22 cellular contexts compared by ENCODE assay signal in genomic region chr15:72803006-72803405, GRCh38. TPM values are rescaled to one million over a fixed set of nuclear protein-coding genes. Genes with fewer than 3 reads are reported as not detected.
A peak's percentile ranks its signal among the peaks of the same experiment; 100 is the strongest.
DNase-seq lines count a peak whose midpoint lies in the region; ATAC-seq and TF ChIP-seq lines count a peak whose summit lies in the region.
"Had no signal": no experiment of that assay in that cellular context is flagged by ENCODE, and none has a peak within 500 bp of the region (broad histone marks: within the 10 kb centered on the region; RNA-seq: fewer than 3 reads in every experiment).

No MANE protein-coding gene starts in this region.

- H3K27ac ChIP-seq in HEK293 (ENCODE audit: extremely low read depth, low read depth, low read length) (no peak overlapping the region), neuronal stem cell (replicated peaks; ENCODE audit: low read length) (no peak overlapping the region)
- H3K27ac ChIP-seq: BLaER1 had no signal

- no CpG with 5 or more reads among the region's 1 CpG for WGBS in neuronal stem cell (ENCODE audit: extremely low coverage in 2 of 2, insufficient read length in 2 of 2, insufficient replicate concordance in 1 of 2), 2 donors

- H3K4me3 ChIP-seq in HEK293 (ENCODE audit: low read depth, low read length) (no peak overlapping the region), neuronal stem cell (ENCODE audit: low read length in 2 of 2) (no peak overlapping the region)
- H3K4me3 ChIP-seq: BLaER1, GM12878 had no signal

- no peak overlapping the region for H2BK12ac ChIP-seq in neuronal stem cell (ENCODE audit: low read length)

- no peaks in the 10 kb centered on the region; the same call in 1 of the 2 replicates for H3K4me1 ChIP-seq in HEK293 (ENCODE audit: control insufficient read depth, insufficient read depth, low read length)
- peaks cover 0 to 2% of the 10 kb centered on the region in 2 donors for H3K4me1 ChIP-seq in neuronal stem cell (ENCODE audit: control insufficient read depth in 2 of 2, insufficient read depth in 1 of 2, low read depth in 1 of 2, low read length in 2 of 2)
- H3K4me1 ChIP-seq: BE2C had no signal

- ATAC-seq in GM21825 (IDR thresholded peaks at IDR 0.05; ENCODE audit: unreplicated experiment), result no peak
- ATAC-seq: GM12878 had no signal

- H3K27me3 ChIP-seq in neuronal stem cell (ENCODE audit: control insufficient read depth in 3 of 3, insufficient read depth in 3 of 3, low read depth in 1 of 3, low read length in 3 of 3), result peaks cover 0 to 5% (median 0%) of the 10 kb centered on the region in 3 experiments
- H3K27me3 ChIP-seq: BLaER1 had no signal

- no peak overlapping the region for H2BK120ac ChIP-seq in neuronal stem cell (ENCODE audit: low read depth, low read length)

- H3K23ac ChIP-seq in neuronal stem cell (ENCODE audit: low read depth, low read length, poor library complexity), result no peak overlapping the region

- no peak overlapping the region for H2AFZ ChIP-seq in neuronal stem cell (ENCODE audit: low read length)

- no peak overlapping the region for H4K91ac ChIP-seq in neuronal stem cell (ENCODE audit: low read depth, low read length, poor library complexity)

- no peak overlapping the region for H3K4me2 ChIP-seq in neuronal stem cell (ENCODE audit: insufficient read depth, low read length, poor library complexity, severe bottlenecking)
- H3K4me2 ChIP-seq: BLaER1 had no signal

- CTCF ChIA-PET in HEK293 (lab: Yijun Ruan, JAX), result interaction anchor here (1.0 kb wide), 1 partner anchor 463 kb away, joined by 3 read pairs; no protein-coding TSS in a partner anchor

- H3K79me1 ChIP-seq in neuronal stem cell (ENCODE audit: low read depth, low read length), result no peaks in the 10 kb centered on the region

- no peak for DNase-seq in neuronal stem cell (ENCODE audit: low spot score)
- no peak for DNase-seq in NCI-H2107 treated with DMSO at 0.1 percent for 48 hours (lab: John Stamatoyannopoulos, UW; ENCODE audit: unreplicated experiment)
- DNase-seq in HuH-7 (ENCODE audit: low spot score), result no peak
- DNase-seq: 8988T; ACHN; BE2C; C1 segment of cervical spinal cord; CD4-positive, alpha-beta memory T cell; CD4-positive, CD25-positive, alpha-beta regulatory T cell; CD8-positive, alpha-beta memory T cell; COR-L47; DMS 273 treated with DMSO at 0.1 percent for 48 hours; DMS153; DMS53; DMS79; DND-41; EL; GDM1 had no signal

- POLR2A ChIA-PET in HEK293 (lab: Yijun Ruan, JAX), result no interaction called here

- no peak overlapping the region for H2BK5ac ChIP-seq in neuronal stem cell (ENCODE audit: low read length)

- H3K18ac ChIP-seq in neuronal stem cell (ENCODE audit: low read length), result no peak overlapping the region

- H3K4ac ChIP-seq in neuronal stem cell (ENCODE audit: low read length), result no peak overlapping the region

- H4K8ac ChIP-seq in neuronal stem cell (ENCODE audit: low read depth, low read length), result no peak overlapping the region

- no peak overlapping the region for H3K9ac ChIP-seq in neuronal stem cell (ENCODE audit: low read depth, low read length, poor library complexity)
- H3K9ac ChIP-seq: BLaER1 had no signal

- H3K9me3 ChIP-seq in HEK293 (ENCODE audit: control insufficient read depth, insufficient read depth, low read depth, low read length), result no peaks in the 10 kb centered on the region
- H3K9me3 ChIP-seq in neuronal stem cell (replicated peaks in 1 of 2; ENCODE audit: control insufficient read depth in 2 of 2, insufficient read depth in 1 of 2, low read depth in 1 of 2, low read length in 2 of 2), result peaks cover 0 to 3% of the 10 kb centered on the region in 2 donors
- H3K9me3 ChIP-seq: BE2C had no signal

- H2AK5ac ChIP-seq in neuronal stem cell (ENCODE audit: low read depth, low read length), result peak overlapping the region; percentile 83

- no peak overlapping the region for H3K14ac ChIP-seq in neuronal stem cell (ENCODE audit: low read length)

- H2BK15ac ChIP-seq in neuronal stem cell (ENCODE audit: low read length), result no peak overlapping the region

- H3K36me3 ChIP-seq in HEK293 (ENCODE audit: control insufficient read depth in 2 of 2, insufficient read depth in 1 of 2, low read length in 2 of 2) (no peaks in the 10 kb centered on the region), neuronal stem cell (replicated peaks in 1 of 2; ENCODE audit: control insufficient read depth in 2 of 2, insufficient read depth in 2 of 2, low read length in 2 of 2) (no peaks in the 10 kb centered on the region)
- H3K36me3 ChIP-seq: BE2C, BLaER1 had no signal

- no peak for TF ChIP-seq CTCF in HEK293 (tag by site-specific recombination; IDR thresholded peaks at IDR 0.05)

TF ChIP-seq in HEK293, 187 proteins besides CTCF, POLR2A, EP300 and RAD21:
- TF ChIP-seq ZSCAN4 (tag by site-specific recombination; IDR thresholded peaks at IDR 0.05), result peak; percentile 71
- TF ChIP-seq ZSCAN5A (tag by site-specific recombination; IDR thresholded peaks at IDR 0.05), result no peak
- no peak for TF ChIP-seq ZNF621 (tag by site-specific recombination; IDR thresholded peaks at IDR 0.05)
- peak; percentile 60; the same call in 1 of the 2 replicates for TF ChIP-seq ZBTB44 (tag by site-specific recombination; IDR thresholded peaks at IDR 0.05)
- TF ChIP-seq ZNF133 (tag by site-specific recombination; IDR thresholded peaks at IDR 0.05), result no peak
- no peak for TF ChIP-seq ZNF837 (tag by site-specific recombination; IDR thresholded peaks at IDR 0.05)
- TF ChIP-seq ZNF555 (tag by site-specific recombination; conservative IDR thresholded peaks at IDR 0.05), result no peak
- no peak for TF ChIP-seq ZNF626 (tag by site-specific recombination; IDR thresholded peaks at IDR 0.05)
TF ChIP-seq in HEK293: peak in this region for 2.

RNA-seq across cellular contexts. Expression of gene ADPGK, which starts 19.4 kb away (rescaled TPM):
- 18.4 TPM for polyA plus RNA-seq in neuronal stem cell (2013, experiment 1 of 2)
- 17.2 TPM for polyA plus RNA-seq in neuronal stem cell (2013, experiment 2 of 2)
